Comparison of ENCODE assay signal across 17 cellular contexts in the genomic region with DNA sequence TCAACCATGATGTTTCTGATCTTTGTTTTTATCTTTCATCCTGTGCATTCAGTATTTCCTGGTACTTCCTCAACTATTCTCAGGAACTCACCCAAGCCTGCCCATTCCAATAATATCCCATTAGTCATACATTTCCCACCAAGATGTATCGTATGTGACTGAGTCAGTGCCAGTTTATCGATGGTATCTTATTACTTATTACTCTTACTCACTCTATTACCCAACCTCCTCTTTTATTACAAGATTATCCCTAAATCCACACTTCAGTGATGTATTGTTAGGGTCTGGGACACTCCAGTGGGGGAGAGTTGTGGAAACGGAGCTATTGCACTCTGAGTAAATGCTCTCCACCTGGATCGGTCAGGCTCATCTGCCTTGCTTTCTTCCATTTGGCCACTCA. TPM values are rescaled to one million over a fixed set of nuclear protein-coding genes. Genes with fewer than 3 reads are reported as not detected.
A peak's percentile ranks its signal among the peaks of the same experiment; 100 is the strongest.
DNase-seq lines count a peak whose midpoint lies in the region; ATAC-seq, FAIRE-seq and TF ChIP-seq lines count a peak whose summit lies in the region.
"Not testable (repeated sequence)": the region's sequence is repeated elsewhere in the genome, so short reads cannot be mapped to it uniquely, and the experiment has no call there.
"Had no signal": no experiment of that assay in that cellular context is flagged by ENCODE, and none has a peak within 500 bp of the region (broad histone marks: within the 10 kb centered on the region; RNA-seq: fewer than 3 reads in every experiment).

No MANE protein-coding gene starts in this region.

- TF ChIP-seq POLR2A in H54 (IDR thresholded peaks at IDR 0.05; ENCODE audit: low read depth, low read length) = not testable (repeated sequence)

- H3K27me3 ChIP-seq in RWPE2 (ENCODE audit: insufficient read depth, poor library complexity, severe bottlenecking); mammary epithelial cell (ENCODE audit: insufficient read depth, low read length); skeletal muscle satellite cell (ENCODE audit: control insufficient read depth, insufficient read depth, low read length): not testable (repeated sequence)

- ATAC-seq in RWPE2 (ENCODE audit: low read depth) (peak; percentile 86), omental fat pad (ENCODE audit: low FRiP score) (peak; percentile 59)

- BruUV-seq in mammary epithelial cell (replicated peaks; lab: Mats Ljungman, UMichigan) = not testable (repeated sequence)

- CTCF ChIA-PET in mammary epithelial cell (lab: Charles Lee; ENCODE audit: low non-redundant PET) = not testable (repeated sequence)

- FAIRE-seq in H54 (lab: Jason Lieb, UNC) = peak; percentile 97

- DNase-seq in EH (ENCODE audit: low read depth) = peak; percentile 47
- DNase-seq in H54 (ENCODE audit: insufficient read length, low spot score); RWPE2 (ENCODE audit: low spot score); omental fat pad (ENCODE audit: low spot score): not testable (repeated sequence)
- DNase-seq in HT1080 (ENCODE audit: low read depth) = peak; percentile 72
- DNase-seq in mammary epithelial cell = peak; percentile 53
- DNase-seq in fibroblast of mammary gland (ENCODE audit: low read depth) = peak; percentile 58

- not testable (repeated sequence) for H4K20me1 ChIP-seq in mammary epithelial cell (ENCODE audit: insufficient read depth, low read length)

- H3K36me3 ChIP-seq in RWPE2 (ENCODE audit: low read depth); mammary epithelial cell (ENCODE audit: insufficient read depth, low read length); skeletal muscle satellite cell (ENCODE audit: insufficient read depth, low read length): not testable (repeated sequence)

- H3K79me2 ChIP-seq in mammary epithelial cell (ENCODE audit: insufficient read depth, low read length) = not testable (repeated sequence)

- peak overlapping the region; percentile 22 for H3K27ac ChIP-seq in RWPE2 (ENCODE audit: poor library complexity, severe bottlenecking)
- H3K27ac ChIP-seq in mammary epithelial cell (ENCODE audit: insufficient read depth, low read depth, low read length) = not testable (repeated sequence)

- not testable (repeated sequence) for H3K4me2 ChIP-seq in mammary epithelial cell (ENCODE audit: insufficient read depth, low read depth, low read length)
- peak overlapping the region; percentile 29 for H3K4me2 ChIP-seq in skeletal muscle satellite cell (ENCODE audit: low read length)

- not testable (repeated sequence) for H3K9ac ChIP-seq in mammary epithelial cell (ENCODE audit: insufficient read depth, low read length); skeletal muscle satellite cell (ENCODE audit: low read depth, low read length)

- H3K4me3 ChIP-seq in RWPE2 (ENCODE audit: severe bottlenecking); mammary epithelial cell (replicated peaks in 1 of 3; ENCODE audit: insufficient read depth in 1 of 3, low read depth in 2 of 3, low read length in 3 of 3); fibroblast of mammary gland (ENCODE audit: control insufficient read depth, low read depth, low read length); skeletal muscle satellite cell (ENCODE audit: low read length): not testable (repeated sequence)

- 43% methylated on average over 4 of the region's 4 CpGs for WGBS in mammary epithelial cell (ENCODE audit: low coverage, missing lambda C conversion rate)

- in situ Hi-C loops in mammary epithelial cell (cut with MboI; ENCODE audit: low sequenced_read_pairs in 2 of 2) = not testable (repeated sequence)

- H2AFZ ChIP-seq in mammary epithelial cell (ENCODE audit: low read depth, low read length) = not testable (repeated sequence)

- H3K4me1 ChIP-seq in RWPE2 (ENCODE audit: insufficient read depth, poor library complexity, severe bottlenecking) (peaks cover 13% of the 10 kb centered on the region), mammary epithelial cell (ENCODE audit: insufficient read depth, low read length) (peaks cover 17% of the 10 kb centered on the region)
- H3K4me1 ChIP-seq in skeletal muscle satellite cell (ENCODE audit: control insufficient read depth, insufficient read depth, low read length) = not testable (repeated sequence)

- H3K9me3 ChIP-seq in RWPE2 (ENCODE audit: severe bottlenecking); mammary epithelial cell (replicated peaks; ENCODE audit: insufficient read depth, low read length); skeletal muscle satellite cell (replicated peaks; ENCODE audit: low read length): not testable (repeated sequence)

- intact Hi-C loops in mammary epithelial cell (cut with micrococcal nuclease) = not testable (repeated sequence)

- not testable (repeated sequence) for TF ChIP-seq CTCF in RWPE2 (IDR thresholded peaks at IDR 0.05; ENCODE audit: poor library complexity, severe bottlenecking); mammary epithelial cell (conservative IDR thresholded peaks at IDR 0.05 in 1 of 2, IDR thresholded peaks at IDR 0.05 in 1 of 2; ENCODE audit: extremely low read depth in 1 of 2, insufficient read depth in 1 of 2, low read depth in 1 of 2, low read length in 2 of 2); fibroblast of mammary gland (conservative IDR thresholded peaks at IDR 0.05; ENCODE audit: control insufficient read depth, insufficient read depth, low read depth, low read length); omental fat pad (IDR thresholded peaks at IDR 0.05)

- dilution Hi-C loops in mammary epithelial cell (cut with HindIII; ENCODE audit: low sequenced_read_pairs) = not testable (repeated sequence)

RNA-seq across cellular contexts. Expression of a gene that starts 2.7 kb away (rescaled TPM):
- total RNA-seq in HT1080 (2014; rRNA removed; shearing (Covaris generic)) = not detected in 2 replicates
- not detected in 2 replicates for polyA plus RNA-seq in HT1080 (2015; cell fraction: cytosol; rRNA removed)
- 0.10 TPM in 1 of 2 replicates, not detected in the other for polyA plus RNA-seq in HT1080 (2015; cell fraction: nucleus; rRNA removed)
- total RNA-seq in mammary epithelial cell (10 to 100 TPM in 1 of 2 donors, 1 to 10 TPM in 1; 2.4 to 12.7 TPM), omental fat pad (not detected)
- 12.3 TPM for polyA plus RNA-seq in mammary epithelial cell
- 10.6 TPM for polyA minus RNA-seq in mammary epithelial cell
- not detected in 2 replicates for total RNA-seq in skeletal muscle satellite cell (2012; rRNA removed)
- total RNA-seq: A172; Caco-2; CD4-positive, alpha-beta T cell; G401; GM12878; HepG2 had no signal
- polyA plus RNA-seq: BJ, GM12878, HepG2, IgD-negative memory B cell had no signal

RNA-seq across cellular contexts. Expression of a gene that starts 14.9 kb away (rescaled TPM):
- not detected in 2 replicates for total RNA-seq in HT1080 (2014; rRNA removed; shearing (Covaris generic))
- 0.15 TPM in 1 of 2 replicates, not detected in the other for polyA plus RNA-seq in HT1080 (2015; cell fraction: cytosol; rRNA removed)
- 0.09 and 0.16 TPM in 2 replicates for polyA plus RNA-seq in HT1080 (2015; cell fraction: nucleus; rRNA removed)
- total RNA-seq in mammary epithelial cell (1 to 10 TPM in 1 of 2 donors, under 1 TPM in 1; 0.35 to 1.5 TPM), omental fat pad (not detected)
- polyA plus RNA-seq in mammary epithelial cell = 1.3 TPM
- polyA minus RNA-seq in mammary epithelial cell = not detected
- not detected in 2 replicates for total RNA-seq in skeletal muscle satellite cell (2012; rRNA removed)
- total RNA-seq: A172; Caco-2; CD4-positive, alpha-beta T cell; G401; GM12878; HepG2 had no signal
- polyA plus RNA-seq: GM12878, HepG2, IgD-negative memory B cell had no signal

RNA-seq across cellular contexts. Expression of a gene that starts 43.8 kb away (rescaled TPM):
- not detected in 2 replicates for total RNA-seq in HT1080 (2014; rRNA removed; shearing (Covaris generic))
- polyA plus RNA-seq in HT1080 (2015; cell fraction: cytosol; rRNA removed) = not detected in 2 replicates
- polyA plus RNA-seq in HT1080 (2015; cell fraction: nucleus; rRNA removed) = not detected in 2 replicates
- not detected for total RNA-seq in mammary epithelial cell
- not detected for polyA plus RNA-seq in mammary epithelial cell
- not detected for polyA minus RNA-seq in mammary epithelial cell
- not detected for total RNA-seq in omental fat pad
- not detected in 2 replicates for total RNA-seq in skeletal muscle satellite cell (2012; rRNA removed)
- total RNA-seq: A172; Caco-2; CD4-positive, alpha-beta T cell; G401; GM12878; H1; HepG2 had no signal
- polyA plus RNA-seq: BJ, GM12878, H1, HepG2, IgD-negative memory B cell had no signal
